ENCODE assay signal across 8 cellular contexts in genomic region chr3:183161552-183162345, GRCh38. TPM values are rescaled to one million over a fixed set of nuclear protein-coding genes. Genes with fewer than 3 reads are reported as not detected.
A peak's percentile ranks its signal among the peaks of the same experiment; 100 is the strongest.
DNase-seq lines count a peak whose midpoint lies in the region; ATAC-seq and TF ChIP-seq lines count a peak whose summit lies in the region.

No MANE protein-coding gene starts in this region.

- no peak for TF ChIP-seq POLR2A in vagina (IDR thresholded peaks at IDR 0.05)

- intact Hi-C loops in lower lobe of right lung (cut with DNase I), result no loop called here
- intact Hi-C loops in vagina (cut with DNase I), result no loop called here

- H3K27ac ChIP-seq in lower lobe of right lung, result peak overlapping the region; percentile 37
- H3K27ac ChIP-seq in vagina, result no peak overlapping the region

- H3K4me3 ChIP-seq in astrocyte of the spinal cord (ENCODE audit: low read depth, low read length) (peak overlapping the region; percentile 46), lower lobe of right lung (peak overlapping the region; percentile 68), vagina (peak overlapping the region; percentile 45 to 50)

- ATAC-seq in HG03521 (IDR thresholded peaks at IDR 0.05; ENCODE audit: unreplicated experiment) (peak; percentile 67), lower lobe of right lung (peak; percentile 25 to 62)

- DNase-seq in GM13976 (ENCODE audit: low spot score), result peak; percentile 75
- DNase-seq in GM20000 (ENCODE audit: low spot score), result peak; percentile 83
- no peak for DNase-seq in astrocyte of the spinal cord (ENCODE audit: low read depth, low spot score)
- DNase-seq in lower lobe of right lung, result no peak
- DNase-seq in vagina (ENCODE audit: extremely low spot score in 2 of 2), result no peak
- DNase-seq in D341Med (ENCODE audit: low spot score), result no peak
- DNase-seq in HCEC 1CT, result no peak

- H3K27me3 ChIP-seq in lower lobe of right lung (ENCODE audit: low read depth) (peaks cover 37% of the 10 kb centered on the region), vagina (no peaks in the 10 kb centered on the region)

- H3K4me1 ChIP-seq in lower lobe of right lung (peaks cover 7% of the 10 kb centered on the region), vagina (peaks cover 10% of the 10 kb centered on the region)

- H3K36me3 ChIP-seq in lower lobe of right lung, result no peaks in the 10 kb centered on the region
- no peaks in the 10 kb centered on the region for H3K36me3 ChIP-seq in vagina

- no peaks in the 10 kb centered on the region for H3K9me3 ChIP-seq in lower lobe of right lung
- no peaks in the 10 kb centered on the region for H3K9me3 ChIP-seq in vagina

- in situ Hi-C loops in GM13976 (cut with MboI; ENCODE audit: low sequenced_read_pairs, unreplicated experiment) (no loop called here), astrocyte of the spinal cord (cut with HindIII; ENCODE audit: low sequenced_read_pairs) (no loop called here)

- TF ChIP-seq CTCF in GM13976 (IDR thresholded peaks at IDR 0.05; ENCODE audit: borderline replicate concordance, control extremely low read depth, extremely low read depth, insufficient read depth, missing control alignments) (no peak), GM20000 (IDR thresholded peaks at IDR 0.05; ENCODE audit: extremely low read depth, missing control alignments) (no peak), astrocyte of the spinal cord (IDR thresholded peaks at IDR 0.05; ENCODE audit: low read depth, low read length) (no peak), lower lobe of right lung (IDR thresholded peaks at IDR 0.05) (no peak), vagina (IDR thresholded peaks at IDR 0.05) (no peak)

RNA-seq across cellular contexts. Expression of gene LAMP3, which starts 0.8 kb away (rescaled TPM):
- 285 TPM for total RNA-seq in lower lobe of right lung
- 3.9 TPM for total RNA-seq in vagina

Comparison
In these comparisons a context has a peak if more than half of its experiments do, and no peak if none do; other contexts are left out.
1. DNase-seq: peak in GM13976 (single experiment) and GM20000 (single experiment); none in astrocyte of the spinal cord (single experiment), lower lobe of right lung (single experiment), vagina (0 of 2), D341Med (single experiment) and HCEC 1CT (single experiment).
2. RNA of gene LAMP3, which starts 0.8 kb away (total RNA-seq): 285 TPM in lower lobe of right lung (single experiment); 3.9 TPM in vagina (single experiment); every median in the first group is over 10 times any median in the second.
3. Peak in every context shown above with its lines, with median percentiles within 50 percentile points of each other: H3K4me3 ChIP-seq.